In genomic region chr15:33148129-33148850, GRCh38 we compare ENCODE assay signal across 12 cellular contexts. TPM values are rescaled to one million over a fixed set of nuclear protein-coding genes. Genes with fewer than 3 reads are reported as not detected.
A peak's percentile ranks its signal among the peaks of the same experiment; 100 is the strongest.
DNase-seq lines count a peak whose midpoint lies in the region; ATAC-seq and TF ChIP-seq lines count a peak whose summit lies in the region.
"Had no signal": no experiment of that assay in that cellular context is flagged by ENCODE, and none has a peak within 500 bp of the region (broad histone marks: within the 10 kb centered on the region; RNA-seq: fewer than 3 reads in every experiment).

No MANE protein-coding gene starts in this region.

- peak; percentile 36 for DNase-seq in CMK (ENCODE audit: low read depth)
- peak; percentile 56 to 72 for DNase-seq in NCI-H526 (lab: John Stamatoyannopoulos, UW)
- no peak for DNase-seq in activated T-helper 1 cell treated with anti-CD3 and anti-CD28 coated beads, Interleukin-12 subunit alpha, Interleukin-12 subunit beta, Interleukin-2, Interleukin-4 antibody, amounts not matched to agents 30 ng/mL and 10 ng/mL and 1 ng/mL, durations not matched to agents 14 hours and 24 hours and 36 hours (ENCODE audit: low spot score)
- no peak for DNase-seq in natural killer cell
- DNase-seq in HuH-7 (ENCODE audit: low spot score) = no peak
- no peak for DNase-seq in T1000 (lab: John Stamatoyannopoulos, UW)
- DNase-seq in RWPE1 (ENCODE audit: low spot score) = no peak
- DNase-seq: amygdala, colonic mucosa, COR-L47, NCI-H1105, occipital lobe had no signal

- intact Hi-C loops in activated T-helper 1 cell treated with anti-CD3 and anti-CD28 coated beads, Interleukin-12 subunit alpha, Interleukin-12 subunit beta, Interleukin-2, Interleukin-4 antibody, amounts not matched to agents 30 ng/mL and 10 ng/mL and 1 ng/mL, durations not matched to agents 14 hours and 24 hours and 36 hours (cut with micrococcal nuclease) = no loop called here
- intact Hi-C loops in natural killer cell (cut with micrococcal nuclease) = no loop called here

- POLR2A ChIA-PET in RWPE1 (lab: Yijun Ruan, JAX; ENCODE audit: low non-redundant PET) = no interaction called here

- no peaks in the 10 kb centered on the region for H3K27me3 Mint-ChIP-seq in activated T-helper 1 cell treated with anti-CD3 and anti-CD28 coated beads, Interleukin-12 subunit alpha, Interleukin-12 subunit beta, Interleukin-2, Interleukin-4 antibody, amounts not matched to agents 30 ng/mL and 10 ng/mL and 1 ng/mL, durations not matched to agents 14 hours and 24 hours and 36 hours (ENCODE audit: insufficient read depth)
- H3K27me3 Mint-ChIP-seq in natural killer cell (ENCODE audit: low read depth in 2 of 2) = peaks cover 16 to 34% of the 10 kb centered on the region in 2 donors

- TF ChIP-seq CTCF in natural killer cell (IDR thresholded peaks at IDR 0.05) (no peak), RWPE1 (conservative IDR thresholded peaks at IDR 0.05; ENCODE audit: low read depth) (no peak)

- CTCF ChIA-PET in RWPE1 (lab: Yijun Ruan, JAX) = no interaction called here

- peak overlapping the region; percentile 15 for H3K4me3 Mint-ChIP-seq in activated T-helper 1 cell treated with anti-CD3 and anti-CD28 coated beads, Interleukin-12 subunit alpha, Interleukin-12 subunit beta, Interleukin-2, Interleukin-4 antibody, amounts not matched to agents 30 ng/mL and 10 ng/mL and 1 ng/mL, durations not matched to agents 14 hours and 24 hours and 36 hours
- peak overlapping the region; percentile 65 for H3K4me3 Mint-ChIP-seq in natural killer cell

- H3K36me3 Mint-ChIP-seq in activated T-helper 1 cell treated with anti-CD3 and anti-CD28 coated beads, Interleukin-12 subunit alpha, Interleukin-12 subunit beta, Interleukin-2, Interleukin-4 antibody, amounts not matched to agents 30 ng/mL and 10 ng/mL and 1 ng/mL, durations not matched to agents 14 hours and 24 hours and 36 hours (ENCODE audit: low read depth) = no peaks in the 10 kb centered on the region
- H3K36me3 Mint-ChIP-seq in natural killer cell = no peaks in the 10 kb centered on the region

- H3K4me1 Mint-ChIP-seq in activated T-helper 1 cell treated with anti-CD3 and anti-CD28 coated beads, Interleukin-12 subunit alpha, Interleukin-12 subunit beta, Interleukin-2, Interleukin-4 antibody, amounts not matched to agents 30 ng/mL and 10 ng/mL and 1 ng/mL, durations not matched to agents 14 hours and 24 hours and 36 hours (ENCODE audit: low read depth) = peaks cover 19% of the 10 kb centered on the region
- peaks cover 13 to 17% of the 10 kb centered on the region in 2 donors for H3K4me1 Mint-ChIP-seq in natural killer cell

- ATAC-seq in natural killer cell = peak in 2 of 3 donors; percentile 34 to 38

- H3K27ac ChIP-seq in RWPE1 = no peak overlapping the region
- H3K27ac ChIP-seq: colonic mucosa had no signal

- H3K27ac Mint-ChIP-seq in activated T-helper 1 cell treated with anti-CD3 and anti-CD28 coated beads, Interleukin-12 subunit alpha, Interleukin-12 subunit beta, Interleukin-2, Interleukin-4 antibody, amounts not matched to agents 30 ng/mL and 10 ng/mL and 1 ng/mL, durations not matched to agents 14 hours and 24 hours and 36 hours = peak overlapping the region; percentile 20
- peak overlapping the region in 1 of 2 donors; percentile 82 for H3K27ac Mint-ChIP-seq in natural killer cell

- H3K9me3 Mint-ChIP-seq in activated T-helper 1 cell treated with anti-CD3 and anti-CD28 coated beads, Interleukin-12 subunit alpha, Interleukin-12 subunit beta, Interleukin-2, Interleukin-4 antibody, amounts not matched to agents 30 ng/mL and 10 ng/mL and 1 ng/mL, durations not matched to agents 14 hours and 24 hours and 36 hours = no peaks in the 10 kb centered on the region
- H3K9me3 Mint-ChIP-seq in natural killer cell = no peaks in the 10 kb centered on the region

RNA-seq across cellular contexts. Expression of gene FMN1, which starts 46.2 kb away (rescaled TPM):
- total RNA-seq in activated T-helper 1 cell treated with anti-CD3 and anti-CD28 coated beads, Interleukin-12 subunit alpha, Interleukin-12 subunit beta, Interleukin-2, Interleukin-4 antibody, amounts not matched to agents 30 ng/mL and 10 ng/mL and 1 ng/mL, durations not matched to agents 14 hours and 24 hours and 36 hours = 0.03 TPM in 1 of 2 replicates, not detected in the other
- 10 to 100 TPM in 1 of 3 donors, 1 to 10 TPM in 2; 2.0 to 19.2 (median 2.2) TPM for total RNA-seq in natural killer cell

Comparison
In these comparisons a context has a peak if more than half of its experiments do, and no peak if none do; other contexts are left out.
1. DNase-seq: peak in CMK (single experiment) and NCI-H526 (2 of 2); none in activated T-helper 1 cell treated with anti-CD3 and anti-CD28 coated beads, Interleukin-12 subunit alpha, Interleukin-12 subunit beta, Interleukin-2, Interleukin-4 antibody, amounts not matched to agents 30 ng/mL and 10 ng/mL and 1 ng/mL, durations not matched to agents 14 hours and 24 hours and 36 hours (single experiment), natural killer cell (single experiment), HuH-7 (single experiment), T1000 (single experiment) and RWPE1 (single experiment).